2 cellular contexts compared by ENCODE assay signal in genomic region chr2:143953386-143953785, GRCh38.
TF ChIP-seq lines count a peak whose summit lies in the region.

No MANE protein-coding gene starts in this region.

TF ChIP-seq in SK-N-SH, 30 proteins besides CTCF, POLR2A, EP300 and RAD21 (continued from another document):
- TF ChIP-seq IRF3 (IDR thresholded peaks at IDR 0.05; ENCODE audit: low read depth, low read length) (no peak), ZBTB33 (IDR thresholded peaks at IDR 0.05; ENCODE audit: borderline replicate concordance, low read depth) (no peak), ELF1 (IDR thresholded peaks at IDR 0.05) (no peak), NRF1 (IDR thresholded peaks at IDR 0.05; ENCODE audit: low read depth, low read length) (no peak), MXI1 (IDR thresholded peaks at IDR 0.05; ENCODE audit: low read depth, low read length) (no peak), RXRA (IDR thresholded peaks at IDR 0.05; ENCODE audit: borderline replicate concordance, low read depth) (no peak), NFIC (IDR thresholded peaks at IDR 0.05; ENCODE audit: borderline replicate concordance) (no peak), MEF2A (IDR thresholded peaks at IDR 0.05; ENCODE audit: borderline replicate concordance, low read depth) (no peak)
- TF ChIP-seq, protein P1, sequence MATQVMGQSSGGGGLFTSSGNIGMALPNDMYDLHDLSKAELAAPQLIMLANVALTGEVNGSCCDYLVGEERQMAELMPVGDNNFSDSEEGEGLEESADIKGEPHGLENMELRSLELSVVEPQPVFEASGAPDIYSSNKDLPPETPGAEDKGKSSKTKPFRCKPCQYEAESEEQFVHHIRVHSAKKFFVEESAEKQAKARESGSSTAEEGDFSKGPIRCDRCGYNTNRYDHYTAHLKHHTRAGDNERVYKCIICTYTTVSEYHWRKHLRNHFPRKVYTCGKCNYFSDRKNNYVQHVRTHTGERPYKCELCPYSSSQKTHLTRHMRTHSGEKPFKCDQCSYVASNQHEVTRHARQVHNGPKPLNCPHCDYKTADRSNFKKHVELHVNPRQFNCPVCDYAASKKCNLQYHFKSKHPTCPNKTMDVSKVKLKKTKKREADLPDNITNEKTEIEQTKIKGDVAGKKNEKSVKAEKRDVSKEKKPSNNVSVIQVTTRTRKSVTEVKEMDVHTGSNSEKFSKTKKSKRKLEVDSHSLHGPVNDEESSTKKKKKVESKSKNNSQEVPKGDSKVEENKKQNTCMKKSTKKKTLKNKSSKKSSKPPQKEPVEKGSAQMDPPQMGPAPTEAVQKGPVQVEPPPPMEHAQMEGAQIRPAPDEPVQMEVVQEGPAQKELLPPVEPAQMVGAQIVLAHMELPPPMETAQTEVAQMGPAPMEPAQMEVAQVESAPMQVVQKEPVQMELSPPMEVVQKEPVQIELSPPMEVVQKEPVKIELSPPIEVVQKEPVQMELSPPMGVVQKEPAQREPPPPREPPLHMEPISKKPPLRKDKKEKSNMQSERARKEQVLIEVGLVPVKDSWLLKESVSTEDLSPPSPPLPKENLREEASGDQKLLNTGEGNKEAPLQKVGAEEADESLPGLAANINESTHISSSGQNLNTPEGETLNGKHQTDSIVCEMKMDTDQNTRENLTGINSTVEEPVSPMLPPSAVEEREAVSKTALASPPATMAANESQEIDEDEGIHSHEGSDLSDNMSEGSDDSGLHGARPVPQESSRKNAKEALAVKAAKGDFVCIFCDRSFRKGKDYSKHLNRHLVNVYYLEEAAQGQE (IDR thresholded peaks at IDR 0.05; ENCODE audit: low read depth, low read length), result no peak

TF ChIP-seq in SK-N-SH treated with all-trans-retinoic acid at 6 μM for 48 hours, 23 proteins besides CTCF, POLR2A, EP300 and RAD21 (continued from another document):
- TF ChIP-seq, protein P2, sequence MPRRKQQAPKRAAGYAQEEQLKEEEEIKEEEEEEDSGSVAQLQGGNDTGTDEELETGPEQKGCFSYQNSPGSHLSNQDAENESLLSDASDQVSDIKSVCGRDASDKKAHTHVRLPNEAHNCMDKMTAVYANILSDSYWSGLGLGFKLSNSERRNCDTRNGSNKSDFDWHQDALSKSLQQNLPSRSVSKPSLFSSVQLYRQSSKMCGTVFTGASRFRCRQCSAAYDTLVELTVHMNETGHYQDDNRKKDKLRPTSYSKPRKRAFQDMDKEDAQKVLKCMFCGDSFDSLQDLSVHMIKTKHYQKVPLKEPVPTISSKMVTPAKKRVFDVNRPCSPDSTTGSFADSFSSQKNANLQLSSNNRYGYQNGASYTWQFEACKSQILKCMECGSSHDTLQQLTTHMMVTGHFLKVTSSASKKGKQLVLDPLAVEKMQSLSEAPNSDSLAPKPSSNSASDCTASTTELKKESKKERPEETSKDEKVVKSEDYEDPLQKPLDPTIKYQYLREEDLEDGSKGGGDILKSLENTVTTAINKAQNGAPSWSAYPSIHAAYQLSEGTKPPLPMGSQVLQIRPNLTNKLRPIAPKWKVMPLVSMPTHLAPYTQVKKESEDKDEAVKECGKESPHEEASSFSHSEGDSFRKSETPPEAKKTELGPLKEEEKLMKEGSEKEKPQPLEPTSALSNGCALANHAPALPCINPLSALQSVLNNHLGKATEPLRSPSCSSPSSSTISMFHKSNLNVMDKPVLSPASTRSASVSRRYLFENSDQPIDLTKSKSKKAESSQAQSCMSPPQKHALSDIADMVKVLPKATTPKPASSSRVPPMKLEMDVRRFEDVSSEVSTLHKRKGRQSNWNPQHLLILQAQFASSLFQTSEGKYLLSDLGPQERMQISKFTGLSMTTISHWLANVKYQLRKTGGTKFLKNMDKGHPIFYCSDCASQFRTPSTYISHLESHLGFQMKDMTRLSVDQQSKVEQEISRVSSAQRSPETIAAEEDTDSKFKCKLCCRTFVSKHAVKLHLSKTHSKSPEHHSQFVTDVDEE (CRISPR knock-in tag; IDR thresholded peaks at IDR 0.05), result no peak
- no peak for TF ChIP-seq ESRRG (CRISPR knock-in tag; IDR thresholded peaks at IDR 0.05)
- TF ChIP-seq ZFP3 (CRISPR knock-in tag; IDR thresholded peaks at IDR 0.05), result no peak
- TF ChIP-seq CREB5 (CRISPR knock-in tag; IDR thresholded peaks at IDR 0.05; ENCODE audit: low read depth), result no peak
- TF ChIP-seq ZFP30 (CRISPR knock-in tag; IDR thresholded peaks at IDR 0.05), result no peak
- TF ChIP-seq, protein P3, sequence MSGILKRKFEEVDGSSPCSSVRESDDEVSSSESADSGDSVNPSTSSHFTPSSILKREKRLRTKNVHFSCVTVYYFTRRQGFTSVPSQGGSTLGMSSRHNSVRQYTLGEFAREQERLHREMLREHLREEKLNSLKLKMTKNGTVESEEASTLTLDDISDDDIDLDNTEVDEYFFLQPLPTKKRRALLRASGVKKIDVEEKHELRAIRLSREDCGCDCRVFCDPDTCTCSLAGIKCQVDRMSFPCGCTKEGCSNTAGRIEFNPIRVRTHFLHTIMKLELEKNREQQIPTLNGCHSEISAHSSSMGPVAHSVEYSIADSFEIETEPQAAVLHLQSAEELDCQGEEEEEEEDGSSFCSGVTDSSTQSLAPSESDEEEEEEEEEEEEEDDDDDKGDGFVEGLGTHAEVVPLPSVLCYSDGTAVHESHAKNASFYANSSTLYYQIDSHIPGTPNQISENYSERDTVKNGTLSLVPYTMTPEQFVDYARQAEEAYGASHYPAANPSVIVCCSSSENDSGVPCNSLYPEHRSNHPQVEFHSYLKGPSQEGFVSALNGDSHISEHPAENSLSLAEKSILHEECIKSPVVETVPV (CRISPR knock-in tag; IDR thresholded peaks at IDR 0.05), result no peak
- TF ChIP-seq OSR1 (CRISPR knock-in tag; IDR thresholded peaks at IDR 0.05), result no peak
- TF ChIP-seq PPARA (CRISPR knock-in tag; IDR thresholded peaks at IDR 0.05; ENCODE audit: borderline replicate concordance), result no peak
- no peak for TF ChIP-seq BACH2 (CRISPR knock-in tag; IDR thresholded peaks at IDR 0.05; ENCODE audit: borderline replicate concordance)
